38 cellular contexts compared by ENCODE assay signal in the genomic region with DNA sequence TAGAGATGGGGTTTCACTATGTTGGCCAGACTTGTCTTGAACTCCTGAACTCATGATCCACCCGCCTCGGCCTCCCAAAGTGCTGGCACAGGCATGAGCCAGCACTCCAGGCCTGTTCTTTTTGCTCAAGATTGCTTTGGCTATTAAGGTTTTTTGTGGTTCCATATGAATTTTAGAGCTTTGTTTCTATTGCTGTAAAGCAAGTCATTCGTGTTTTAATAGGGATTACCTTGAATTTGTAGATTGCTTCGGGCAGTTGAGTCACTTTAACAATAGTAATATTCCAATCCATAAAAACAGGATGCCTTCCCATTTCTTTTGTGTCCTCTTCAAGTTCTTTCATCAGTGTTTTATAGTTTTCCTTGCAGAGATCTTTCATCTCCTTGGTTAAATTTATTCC. TPM values are rescaled to one million over a fixed set of nuclear protein-coding genes. Genes with fewer than 3 reads are reported as not detected.
"Had no signal": no experiment of that assay in that cellular context is flagged by ENCODE, and none has a peak within 500 bp of the region (broad histone marks: within the 10 kb centered on the region; RNA-seq: fewer than 3 reads in every experiment).

No MANE protein-coding gene starts in this region.

- DNase-seq: activated B cell treated with CpG ODN at 0.5 μM for 24 hours; activated CD4-positive, alpha-beta T cell treated with anti-CD3 and anti-CD28 coated beads for 48 hours; activated CD4-positive, alpha-beta T cell treated with anti-CD3 and anti-CD28 coated beads, Interleukin-2, amount 50 U/mL, for 1 hour; activated CD4-positive, alpha-beta T cell treated with anti-CD3 and anti-CD28 coated beads, Interleukin-2, amount 50 U/mL, for 48 hours; activated CD8-positive, alpha-beta memory T cell treated with anti-CD3 and anti-CD28 coated beads for 24 hours; activated CD8-positive, alpha-beta T cell treated with anti-CD3 and anti-CD28 coated beads for 36 hours; activated effector memory CD4-positive, alpha-beta T cell treated with anti-CD3 and anti-CD28 coated beads, Interleukin-2, amount 50 U/mL, for 16 hours; activated naive CD4-positive, alpha-beta T cell treated with anti-CD3 and anti-CD28 coated beads for 36 hours; activated naive CD8-positive, alpha-beta T cell treated with anti-CD3 and anti-CD28 coated beads for 36 hours; activated naive CD8-positive, alpha-beta T cell treated with anti-CD3 and anti-CD28 coated beads, Interleukin-2, amount 50 U/mL, for 24 hours; activated T-cell treated with anti-CD3 and anti-CD28 coated beads, Interleukin-2, amount 50 U/mL, for 4 hours; adrenal gland; amygdala; aorta; body of pancreas; central memory CD4-positive, alpha-beta T cell; cerebellar nuclear complex; colonic mucosa; dorsolateral prefrontal cortex; effector memory CD4-positive, alpha-beta T cell; endodermal cell; esophagus squamous epithelium; foreskin melanocyte; heart right ventricle; T-helper 17 cell; T1000; WERI-Rb-1 had no signal

- H3K4me2 ChIP-seq: hepatocyte had no signal

- H3K4me3 ChIP-seq: adrenal gland, body of pancreas, cardiac muscle cell, colonic mucosa, dorsolateral prefrontal cortex, esophagus squamous epithelium, gastroesophageal sphincter, heart right ventricle, hepatocyte had no signal

- H2AFZ ChIP-seq: hepatocyte had no signal

- ATAC-seq: activated CD4-positive, CD25-positive, alpha-beta regulatory T cell treated with anti-CD3 and anti-CD28 coated beads, Interleukin-2, amount 50 U/mL, for 24 hours; activated CD8-positive, alpha-beta T cell treated with anti-CD3 and anti-CD28 coated beads for 36 hours; activated naive CD8-positive, alpha-beta T cell treated with anti-CD3 and anti-CD28 coated beads, Interleukin-2, amount 50 U/mL, for 24 hours; activated T-cell treated with anti-CD3 and anti-CD28 coated beads, Interleukin-2, amount 50 U/mL, for 4 hours; activated T-helper 17 cell treated with anti-CD3 and anti-CD28 coated beads, Interleukin-2, amount 50 U/mL, for 72 hours; body of pancreas; gastroesophageal sphincter; heart right ventricle; T-helper 17 cell had no signal

- H3K4me1 ChIP-seq: colonic mucosa had no signal

- H3K9me3 Mint-ChIP-seq: activated B cell treated with CpG ODN at 0.5 μM for 24 hours; activated CD8-positive, alpha-beta T cell treated with anti-CD3 and anti-CD28 coated beads for 36 hours; activated naive CD4-positive, alpha-beta T cell treated with anti-CD3 and anti-CD28 coated beads, Interleukin-2, amount 50 U/mL, for 24 hours; activated naive CD8-positive, alpha-beta T cell treated with anti-CD3 and anti-CD28 coated beads for 36 hours; activated naive CD8-positive, alpha-beta T cell treated with anti-CD3 and anti-CD28 coated beads, Interleukin-2, amount 50 U/mL, for 24 hours; activated T-cell treated with anti-CD3 and anti-CD28 coated beads, Interleukin-2, amount 50 U/mL, for 4 hours; activated T-helper 17 cell treated with anti-CD3 and anti-CD28 coated beads, Interleukin-2, amount 50 U/mL, for 72 hours; endodermal cell; T-helper 2 cell treated with Interferon-gamma antibody and Interleukin-4, amounts not matched to agents 5 μg/mL and 100 μg/mL, for 36 hours had no signal

- H3K27ac ChIP-seq: adrenal gland, body of pancreas, cardiac muscle cell, colonic mucosa, dorsolateral prefrontal cortex, esophagus squamous epithelium, gastroesophageal sphincter, heart right ventricle, hepatocyte, WERI-Rb-1 had no signal

- H3K79me2 ChIP-seq: hepatocyte had no signal

- H3K4me1 Mint-ChIP-seq: activated B cell treated with CpG ODN at 0.5 μM for 24 hours; activated naive CD4-positive, alpha-beta T cell treated with anti-CD3 and anti-CD28 coated beads, Interleukin-2, amount 50 U/mL, for 24 hours; activated naive CD8-positive, alpha-beta T cell treated with anti-CD3 and anti-CD28 coated beads for 36 hours; activated naive CD8-positive, alpha-beta T cell treated with anti-CD3 and anti-CD28 coated beads, Interleukin-2, amount 50 U/mL, for 24 hours; activated T-helper 17 cell treated with anti-CD3 and anti-CD28 coated beads, Interleukin-2, amount 50 U/mL, for 72 hours; endodermal cell; T-helper 17 cell had no signal

- H3K36me3 Mint-ChIP-seq: activated naive CD4-positive, alpha-beta T cell treated with anti-CD3 and anti-CD28 coated beads, Interleukin-2, amount 50 U/mL, for 24 hours; activated naive CD8-positive, alpha-beta T cell treated with anti-CD3 and anti-CD28 coated beads for 36 hours had no signal

- H3K36me3 ChIP-seq: adrenal gland, cardiac muscle cell, colonic mucosa, esophagus squamous epithelium, gastroesophageal sphincter, heart right ventricle, WERI-Rb-1 had no signal

- H3K27me3 Mint-ChIP-seq: activated B cell treated with CpG ODN at 0.5 μM for 24 hours; activated CD8-positive, alpha-beta T cell treated with anti-CD3 and anti-CD28 coated beads for 36 hours; activated naive CD4-positive, alpha-beta T cell treated with anti-CD3 and anti-CD28 coated beads, Interleukin-2, amount 50 U/mL, for 24 hours; activated naive CD8-positive, alpha-beta T cell treated with anti-CD3 and anti-CD28 coated beads for 36 hours; activated naive CD8-positive, alpha-beta T cell treated with anti-CD3 and anti-CD28 coated beads, Interleukin-2, amount 50 U/mL, for 24 hours; activated T-helper 17 cell treated with anti-CD3 and anti-CD28 coated beads, Interleukin-2, amount 50 U/mL, for 72 hours; dendritic cell treated with granulocyte-macrophage colony-stimulating factor and Interleukin-4, amounts not matched to agents 40 ng/mL and 50 ng/mL, for 4 days; T-helper 17 cell had no signal

- H3K27me3 ChIP-seq: adrenal gland, body of pancreas, cardiac muscle cell, colonic mucosa, dorsolateral prefrontal cortex, esophagus squamous epithelium, gastroesophageal sphincter, heart right ventricle, hepatocyte had no signal

- H3K27ac Mint-ChIP-seq: activated B cell treated with CpG ODN at 0.5 μM for 24 hours; activated CD8-positive, alpha-beta T cell treated with anti-CD3 and anti-CD28 coated beads for 36 hours; activated naive CD4-positive, alpha-beta T cell treated with anti-CD3 and anti-CD28 coated beads for 36 hours; activated naive CD4-positive, alpha-beta T cell treated with anti-CD3 and anti-CD28 coated beads, Interleukin-2, amount 50 U/mL, for 24 hours; activated naive CD8-positive, alpha-beta T cell treated with anti-CD3 and anti-CD28 coated beads for 36 hours; activated naive CD8-positive, alpha-beta T cell treated with anti-CD3 and anti-CD28 coated beads, Interleukin-2, amount 50 U/mL, for 24 hours; activated T-helper 17 cell treated with anti-CD3 and anti-CD28 coated beads, Interleukin-2, amount 50 U/mL, for 72 hours; dendritic cell treated with granulocyte-macrophage colony-stimulating factor and Interleukin-4, amounts not matched to agents 40 ng/mL and 50 ng/mL, for 4 days; endodermal cell; T-helper 17 cell; T-helper 2 cell treated with Interferon-gamma antibody and Interleukin-4, amounts not matched to agents 5 μg/mL and 100 μg/mL, for 36 hours had no signal

- H3K9me3 ChIP-seq: adrenal gland, body of pancreas, colonic mucosa, esophagus squamous epithelium, gastroesophageal sphincter had no signal

- H3K4me3 Mint-ChIP-seq: activated B cell treated with CpG ODN at 0.5 μM for 24 hours; activated CD8-positive, alpha-beta T cell treated with anti-CD3 and anti-CD28 coated beads for 36 hours; activated naive CD4-positive, alpha-beta T cell treated with anti-CD3 and anti-CD28 coated beads for 36 hours; activated naive CD4-positive, alpha-beta T cell treated with anti-CD3 and anti-CD28 coated beads, Interleukin-2, amount 50 U/mL, for 24 hours; activated naive CD8-positive, alpha-beta T cell treated with anti-CD3 and anti-CD28 coated beads for 36 hours; activated naive CD8-positive, alpha-beta T cell treated with anti-CD3 and anti-CD28 coated beads, Interleukin-2, amount 50 U/mL, for 24 hours; activated T-cell treated with anti-CD3 and anti-CD28 coated beads, Interleukin-2, amount 50 U/mL, for 4 hours; activated T-helper 17 cell treated with anti-CD3 and anti-CD28 coated beads, Interleukin-2, amount 50 U/mL, for 72 hours; dendritic cell treated with granulocyte-macrophage colony-stimulating factor and Interleukin-4, amounts not matched to agents 40 ng/mL and 50 ng/mL, for 4 days; endodermal cell; T-helper 17 cell; T-helper 2 cell treated with Interferon-gamma antibody and Interleukin-4, amounts not matched to agents 5 μg/mL and 100 μg/mL, for 36 hours had no signal

RNA-seq across cellular contexts. Expression of a gene that starts 22.1 kb away (rescaled TPM):
- total RNA-seq: activated B cell treated with CpG ODN at 0.5 μM for 24 hours; activated CD8-positive, alpha-beta T cell treated with anti-CD3 and anti-CD28 coated beads for 36 hours; activated naive CD4-positive, alpha-beta T cell treated with anti-CD3 and anti-CD28 coated beads for 36 hours; activated naive CD8-positive, alpha-beta T cell treated with anti-CD3 and anti-CD28 coated beads for 36 hours; activated T-helper 17 cell treated with anti-CD3 and anti-CD28 coated beads, Interleukin-2, amount 50 U/mL, for 72 hours; fibroblast of lung; fibroblast of villous mesenchyme; glomerular endothelial cell; T-helper 17 cell had no signal
